8 cellular contexts compared by ENCODE assay signal in genomic region chr2:84077504-84077903, GRCh38.
DNase-seq lines count a peak whose midpoint lies in the region; ATAC-seq and TF ChIP-seq lines count a peak whose summit lies in the region.

No MANE protein-coding gene starts in this region.

- peak; percentile 82 for ATAC-seq in SK-N-SH treated with all-trans-retinoic acid at 6 μM for 48 hours
- ATAC-seq in left lobe of liver: peak; percentile 73
- ATAC-seq in sciatic nerve: no peak
- ATAC-seq in HG02588 (IDR thresholded peaks at IDR 0.05; ENCODE audit: unreplicated experiment): no peak

- no peak overlapping the region for H3K4me3 ChIP-seq in Jurkat, Clone E6-1 (ENCODE audit: low read length)

- peak; percentile 8 for DNase-seq in NCI-H2171 treated with DMSO at 0.1 percent for 48 hours (lab: John Stamatoyannopoulos, UW)
- DNase-seq in NCI-H2171 (lab: John Stamatoyannopoulos, UW): no peak
- DNase-seq in Jurkat, Clone E6-1 (ENCODE audit: low read depth, low spot score): peak; percentile 20
- DNase-seq in left lobe of liver (ENCODE audit: low spot score): no peak
- no peak for DNase-seq in sciatic nerve (ENCODE audit: low spot score)
- no peak for DNase-seq in stimulated activated CD4-positive, alpha-beta T cell treated with anti-CD3 and anti-CD28 coated beads, Interleukin-4, amount 100 ng/mL, for 24 hours

- intact Hi-C loops in sciatic nerve (cut with DNase I): no loop called here

TF ChIP-seq in SK-N-SH treated with all-trans-retinoic acid at 6 μM for 48 hours, 23 proteins besides CTCF, POLR2A, EP300 and RAD21:
- no peak for TF ChIP-seq CSDC2 (CRISPR knock-in tag; IDR thresholded peaks at IDR 0.05)
TF ChIP-seq in SK-N-SH treated with all-trans-retinoic acid at 6 μM for 48 hours: peak in this region for 0.

Comparison
In these comparisons a context has a peak if more than half of its experiments do, and no peak if none do; other contexts are left out.
1. DNase-seq: peak in NCI-H2171 treated with DMSO at 0.1 percent for 48 hours (single experiment) and Jurkat, Clone E6-1 (single experiment); none in NCI-H2171 (single experiment), left lobe of liver (single experiment), sciatic nerve (single experiment) and stimulated activated CD4-positive, alpha-beta T cell treated with anti-CD3 and anti-CD28 coated beads, Interleukin-4, amount 100 ng/mL, for 24 hours (single experiment).
2. ATAC-seq: peak in SK-N-SH treated with all-trans-retinoic acid at 6 μM for 48 hours (single experiment) and left lobe of liver (single experiment); none in sciatic nerve (single experiment) and HG02588 (single experiment).